In the genomic region with DNA sequence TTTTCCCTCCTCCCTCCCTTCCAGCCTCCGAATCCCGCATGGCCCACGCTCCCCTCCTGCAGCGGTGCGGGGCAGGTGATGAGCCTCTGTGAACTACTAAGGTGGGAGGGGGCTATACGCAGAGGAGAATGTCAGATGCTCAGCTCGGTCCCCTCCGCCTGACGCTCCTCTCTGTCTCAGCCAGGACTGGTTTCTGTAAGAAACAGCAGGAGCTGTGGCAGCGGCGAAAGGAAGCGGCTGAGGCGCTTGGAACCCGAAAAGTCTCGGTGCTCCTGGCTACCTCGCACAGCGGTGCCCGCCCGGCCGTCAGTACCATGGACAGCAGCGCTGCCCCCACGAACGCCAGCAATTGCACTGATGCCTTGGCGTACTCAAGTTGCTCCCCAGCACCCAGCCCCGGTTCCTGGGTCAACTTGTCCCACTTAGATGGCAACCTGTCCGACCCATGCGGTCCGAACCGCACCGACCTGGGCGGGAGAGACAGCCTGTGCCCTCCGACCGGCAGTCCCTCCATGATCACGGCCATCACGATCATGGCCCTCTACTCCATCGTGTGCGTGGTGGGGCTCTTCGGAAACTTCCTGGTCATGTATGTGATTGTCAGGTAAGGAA, we compare ENCODE assay signal across 8 cellular contexts. TPM values are rescaled to one million over a fixed set of nuclear protein-coding genes. Genes with fewer than 3 reads are reported as not detected.
DNase-seq lines count a peak whose midpoint lies in the region; ATAC-seq and TF ChIP-seq lines count a peak whose summit lies in the region.

Gene OPRM1, plus strand, starts transcription at position 10 of the 612 bp plus-strand sequence. Its CDS starts 305 bp downstream, at position 315.

- H3K4me1 ChIP-seq in right lobe of liver = no peaks in the 10 kb centered on the region

- TF ChIP-seq POLR2A in right lobe of liver (IDR thresholded peaks at IDR 0.05) = no peak

- H3K9me3 ChIP-seq in right lobe of liver = no peaks in the 10 kb centered on the region

- TF ChIP-seq CTCF in GM06990 (IDR thresholded peaks at IDR 0.05; ENCODE audit: insufficient read depth, low read length, poor library complexity, severe bottlenecking) (no peak), brain microvascular endothelial cell (IDR thresholded peaks at IDR 0.05; ENCODE audit: low read depth, low read length, missing control alignments) (no peak), right lobe of liver (IDR thresholded peaks at IDR 0.05) (no peak)

- peak; percentile 17 for DNase-seq in GM06990 (ENCODE audit: extremely low read depth, insufficient read length)
- DNase-seq in KBM-7 = peak; percentile 4
- peak; percentile 38 for DNase-seq in brain microvascular endothelial cell
- DNase-seq in right lobe of liver = peak in 2 of 3 donors; percentile 35 to 61
- DNase-seq in NCI-H1092 treated with DMSO at 0.1 percent for 48 hours (lab: John Stamatoyannopoulos, UW) = no peak
- no peak for DNase-seq in NCI-H2227 (lab: John Stamatoyannopoulos, UW; ENCODE audit: unreplicated experiment)

- in situ Hi-C loops in KBM-7 (cut with MboI; ENCODE audit: low pct_unique_long_range_greater_than_20kb, low sequenced_read_pairs) (no loop called here), brain microvascular endothelial cell (cut with HindIII; ENCODE audit: low pct_ligation_motif_present, low sequenced_read_pairs) (no loop called here)

- ATAC-seq in right lobe of liver = peak in 3 of 4 donors; percentile 14 to 52 (median 38)
- ATAC-seq in HG03108 (IDR thresholded peaks at IDR 0.05; ENCODE audit: unreplicated experiment) = no peak
- ATAC-seq in GM21717 (IDR thresholded peaks at IDR 0.05; ENCODE audit: unreplicated experiment) = no peak

- no peaks in the 10 kb centered on the region for H3K27me3 ChIP-seq in GM06990 (replicated peaks; ENCODE audit: control insufficient read depth, insufficient read depth, low read length)
- no peaks in the 10 kb centered on the region for H3K27me3 ChIP-seq in brain microvascular endothelial cell (replicated peaks)
- no peaks in the 10 kb centered on the region for H3K27me3 ChIP-seq in right lobe of liver

- no peaks in the 10 kb centered on the region for H3K36me3 ChIP-seq in GM06990 (ENCODE audit: control insufficient read depth, insufficient read depth, low read length)
- no peaks in the 10 kb centered on the region for H3K36me3 ChIP-seq in brain microvascular endothelial cell (replicated peaks)
- no peaks in the 10 kb centered on the region for H3K36me3 ChIP-seq in right lobe of liver

- WGBS in right lobe of liver (ENCODE audit: insufficient coverage, low coverage, low lambda C conversion rate, missing lambda C conversion rate) = 8% methylated on average over 14 of the region's 38 CpGs

- intact Hi-C loops in right lobe of liver (cut with DNase I) = no loop called here

- H3K27ac ChIP-seq in brain microvascular endothelial cell (no peak within 1 kb of the TSS), right lobe of liver (no peak within 1 kb of the TSS)

- H3K4me3 ChIP-seq in GM06990 (replicated peaks; ENCODE audit: low read depth, low read length) (no peak within 1 kb of the TSS), brain microvascular endothelial cell (ENCODE audit: low read depth, low read length) (no peak within 1 kb of the TSS), right lobe of liver (no peak within 1 kb of the TSS)

RNA-seq across cellular contexts. Expression of gene OPRM1, which starts in this region (rescaled TPM):
- total RNA-seq in right lobe of liver = not detected

Comparison
In these comparisons a context has a peak if more than half of its experiments do, and no peak if none do; other contexts are left out.
1. Peak in DNase-seq and ATAC-seq in right lobe of liver; RNA of the gene not detected or under 1 TPM.
2. DNase-seq: peak in GM06990 (single experiment), KBM-7 (single experiment) and brain microvascular endothelial cell (single experiment); none in NCI-H1092 treated with DMSO at 0.1 percent for 48 hours (single experiment) and NCI-H2227 (single experiment).